Comparison of ENCODE assay signal across 7 cellular contexts in the genomic region with DNA sequence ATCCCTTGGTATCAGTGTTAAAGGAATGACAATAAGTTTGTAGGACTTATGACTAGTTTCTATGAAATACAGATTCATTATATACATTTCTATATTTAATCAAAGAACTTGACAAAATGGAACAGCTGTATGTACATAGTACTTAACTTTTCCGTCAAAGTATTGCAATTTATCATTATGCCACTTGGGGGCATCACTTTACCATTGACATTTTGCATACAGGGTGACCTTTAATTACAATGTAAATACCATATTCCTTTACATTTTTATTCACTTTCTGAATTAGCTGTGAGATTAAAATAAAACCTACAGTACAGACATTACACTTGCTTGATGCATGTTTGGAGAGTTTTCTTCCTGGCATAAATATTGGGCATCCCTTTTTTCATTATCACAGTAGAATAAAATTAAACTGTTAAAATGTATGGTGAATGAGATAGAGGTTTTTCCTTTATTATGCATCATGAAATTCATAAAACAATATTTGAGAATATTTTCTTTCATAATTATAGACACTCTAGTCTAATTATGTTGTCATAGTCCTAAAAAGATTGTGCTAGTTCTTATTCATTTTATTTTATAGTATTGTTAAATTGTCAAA. TPM values are rescaled to one million over a fixed set of nuclear protein-coding genes. Genes with fewer than 3 reads are reported as not detected.
DNase-seq lines count a peak whose midpoint lies in the region; ATAC-seq, FAIRE-seq and TF ChIP-seq lines count a peak whose summit lies in the region.

No MANE protein-coding gene starts in this region.

- ATAC-seq in GM21390 (IDR thresholded peaks at IDR 0.05; ENCODE audit: unreplicated experiment) (peak; percentile 81), upper lobe of right lung (peak; percentile 64)

- no peak overlapping the region for H3K4me3 Mint-ChIP-seq in activated T-helper 1 cell treated with anti-CD3 and anti-CD28 coated beads, Interleukin-12 subunit alpha, Interleukin-12 subunit beta, Interleukin-2, Interleukin-4 antibody, amounts not matched to agents 30 ng/mL and 10 ng/mL and 1 ng/mL, durations not matched to agents 14 hours and 24 hours and 36 hours

- peak; percentile 66 for TF ChIP-seq CTCF in upper lobe of right lung (IDR thresholded peaks at IDR 0.05)

- intact Hi-C loops in activated T-helper 1 cell treated with anti-CD3 and anti-CD28 coated beads, Interleukin-12 subunit alpha, Interleukin-12 subunit beta, Interleukin-2, Interleukin-4 antibody, amounts not matched to agents 30 ng/mL and 10 ng/mL and 1 ng/mL, durations not matched to agents 14 hours and 24 hours and 36 hours (cut with micrococcal nuclease): loop anchor here (1.0 to 10.0 kb wide), 5 partner anchors 141 to 1311 kb away; no protein-coding TSS in a partner anchor
- intact Hi-C loops in upper lobe of right lung (cut with DNase I): no loop called here

- DNase-seq in DMS53 treated with DMSO at 0.1 percent for 48 hours (lab: John Stamatoyannopoulos, UW; ENCODE audit: unreplicated experiment) (peak; percentile 34), NCI-H1694 treated with DMSO at 0.1 percent for 48 hours (lab: John Stamatoyannopoulos, UW) (peak; percentile 62), iris pigment epithelial cell (ENCODE audit: low read depth) (peak; percentile 55), upper lobe of right lung (no peak), HTR-8/SVneo (ENCODE audit: insufficient read length, low spot score) (no peak)
- DNase-seq in activated T-helper 1 cell treated with anti-CD3 and anti-CD28 coated beads, Interleukin-12 subunit alpha, Interleukin-12 subunit beta, Interleukin-2, Interleukin-4 antibody, amounts not matched to agents 30 ng/mL and 10 ng/mL and 1 ng/mL, durations not matched to agents 14 hours and 24 hours and 36 hours (ENCODE audit: low spot score): peak; percentile 23

- H3K4me1 Mint-ChIP-seq in activated T-helper 1 cell treated with anti-CD3 and anti-CD28 coated beads, Interleukin-12 subunit alpha, Interleukin-12 subunit beta, Interleukin-2, Interleukin-4 antibody, amounts not matched to agents 30 ng/mL and 10 ng/mL and 1 ng/mL, durations not matched to agents 14 hours and 24 hours and 36 hours (ENCODE audit: low read depth): no peaks in the 10 kb centered on the region

- peaks cover 5% of the 10 kb centered on the region for H3K27me3 Mint-ChIP-seq in activated T-helper 1 cell treated with anti-CD3 and anti-CD28 coated beads, Interleukin-12 subunit alpha, Interleukin-12 subunit beta, Interleukin-2, Interleukin-4 antibody, amounts not matched to agents 30 ng/mL and 10 ng/mL and 1 ng/mL, durations not matched to agents 14 hours and 24 hours and 36 hours (ENCODE audit: insufficient read depth)

- H3K36me3 ChIP-seq in upper lobe of right lung: no peaks in the 10 kb centered on the region

- no peaks in the 10 kb centered on the region for H3K36me3 Mint-ChIP-seq in activated T-helper 1 cell treated with anti-CD3 and anti-CD28 coated beads, Interleukin-12 subunit alpha, Interleukin-12 subunit beta, Interleukin-2, Interleukin-4 antibody, amounts not matched to agents 30 ng/mL and 10 ng/mL and 1 ng/mL, durations not matched to agents 14 hours and 24 hours and 36 hours (ENCODE audit: low read depth)

- H3K9me3 Mint-ChIP-seq in activated T-helper 1 cell treated with anti-CD3 and anti-CD28 coated beads, Interleukin-12 subunit alpha, Interleukin-12 subunit beta, Interleukin-2, Interleukin-4 antibody, amounts not matched to agents 30 ng/mL and 10 ng/mL and 1 ng/mL, durations not matched to agents 14 hours and 24 hours and 36 hours: no peaks in the 10 kb centered on the region

- no peaks in the 10 kb centered on the region for H3K4me1 ChIP-seq in upper lobe of right lung

- no peak overlapping the region for H3K4me3 ChIP-seq in upper lobe of right lung

- no peak overlapping the region for H3K27ac ChIP-seq in upper lobe of right lung

- no peak for FAIRE-seq in HTR-8/SVneo (lab: Jason Lieb, UNC)

- no peak overlapping the region for H3K27ac Mint-ChIP-seq in activated T-helper 1 cell treated with anti-CD3 and anti-CD28 coated beads, Interleukin-12 subunit alpha, Interleukin-12 subunit beta, Interleukin-2, Interleukin-4 antibody, amounts not matched to agents 30 ng/mL and 10 ng/mL and 1 ng/mL, durations not matched to agents 14 hours and 24 hours and 36 hours

- H3K27me3 ChIP-seq in upper lobe of right lung: no peaks in the 10 kb centered on the region

- no peaks in the 10 kb centered on the region for H3K9me3 ChIP-seq in upper lobe of right lung

RNA-seq across cellular contexts. Expression of a gene that starts 6.9 kb away (rescaled TPM):
- total RNA-seq in activated T-helper 1 cell treated with anti-CD3 and anti-CD28 coated beads, Interleukin-12 subunit alpha, Interleukin-12 subunit beta, Interleukin-2, Interleukin-4 antibody, amounts not matched to agents 30 ng/mL and 10 ng/mL and 1 ng/mL, durations not matched to agents 14 hours and 24 hours and 36 hours: 0.51 and 1.2 TPM in 2 replicates
- total RNA-seq in upper lobe of right lung: 3.8 TPM

RNA-seq across cellular contexts. Expression of a gene that starts 7.0 kb away (rescaled TPM):
- 9.6 and 14.6 TPM in 2 replicates for total RNA-seq in activated T-helper 1 cell treated with anti-CD3 and anti-CD28 coated beads, Interleukin-12 subunit alpha, Interleukin-12 subunit beta, Interleukin-2, Interleukin-4 antibody, amounts not matched to agents 30 ng/mL and 10 ng/mL and 1 ng/mL, durations not matched to agents 14 hours and 24 hours and 36 hours
- total RNA-seq in upper lobe of right lung: 8.8 TPM

Comparison
In these comparisons a context has a peak if more than half of its experiments do, and no peak if none do; other contexts are left out.
1. DNase-seq: peak in DMS53 treated with DMSO at 0.1 percent for 48 hours (single experiment), NCI-H1694 treated with DMSO at 0.1 percent for 48 hours (single experiment), activated T-helper 1 cell treated with anti-CD3 and anti-CD28 coated beads, Interleukin-12 subunit alpha, Interleukin-12 subunit beta, Interleukin-2, Interleukin-4 antibody, amounts not matched to agents 30 ng/mL and 10 ng/mL and 1 ng/mL, durations not matched to agents 14 hours and 24 hours and 36 hours (single experiment) and iris pigment epithelial cell (single experiment); none in upper lobe of right lung (single experiment) and HTR-8/SVneo (single experiment).